ENCODE assay signal across 1 cellular context in the genomic region with DNA sequence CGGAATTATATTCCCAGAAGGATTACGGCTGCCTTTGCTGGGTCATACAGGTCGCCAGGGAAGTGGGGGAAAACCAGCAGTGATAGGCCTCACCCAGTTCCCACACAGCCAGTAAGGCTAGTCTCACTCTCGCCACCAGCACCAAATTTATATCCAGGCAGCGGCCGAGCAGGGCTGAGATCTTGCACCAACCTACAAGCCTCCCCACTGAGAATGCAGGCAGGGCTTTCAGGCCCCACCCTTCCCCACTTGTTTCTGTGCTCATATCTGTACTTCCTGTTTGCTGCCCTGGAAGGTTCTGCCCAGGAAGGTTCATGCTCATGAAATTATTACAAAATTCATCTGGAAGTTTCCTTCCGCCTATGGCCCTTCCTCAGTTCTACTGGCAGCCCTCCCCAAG.
TF ChIP-seq lines count a peak whose summit lies in the region.

No MANE protein-coding gene starts in this region.

TF ChIP-seq in GM12878, 131 proteins besides CTCF, POLR2A, EP300 and RAD21 (continued from another document):
- TF ChIP-seq ZBTB33 (IDR thresholded peaks at IDR 0.05) (no peak), ZNF24 (IDR thresholded peaks at IDR 0.05) (no peak), E2F8 (IDR thresholded peaks at IDR 0.05; ENCODE audit: low read depth, partially characterized antibody) (no peak), ZNF274 (IDR thresholded peaks at IDR 0.05; ENCODE audit: insufficient read depth, insufficient read length) (no peak), ZNF217 (IDR thresholded peaks at IDR 0.05) (no peak), SREBF1 (IDR thresholded peaks at IDR 0.05; ENCODE audit: low read length) (no peak), BMI1 (IDR thresholded peaks at IDR 0.05; ENCODE audit: borderline replicate concordance) (no peak), IKZF2 (IDR thresholded peaks at IDR 0.05) (no peak), FOXM1 (IDR thresholded peaks at IDR 0.05; ENCODE audit: low read depth, low read length) (no peak)
TF ChIP-seq in GM12878: peak in this region for 0.
